ENCODE assay signal across 2 cellular contexts in the genomic region with DNA sequence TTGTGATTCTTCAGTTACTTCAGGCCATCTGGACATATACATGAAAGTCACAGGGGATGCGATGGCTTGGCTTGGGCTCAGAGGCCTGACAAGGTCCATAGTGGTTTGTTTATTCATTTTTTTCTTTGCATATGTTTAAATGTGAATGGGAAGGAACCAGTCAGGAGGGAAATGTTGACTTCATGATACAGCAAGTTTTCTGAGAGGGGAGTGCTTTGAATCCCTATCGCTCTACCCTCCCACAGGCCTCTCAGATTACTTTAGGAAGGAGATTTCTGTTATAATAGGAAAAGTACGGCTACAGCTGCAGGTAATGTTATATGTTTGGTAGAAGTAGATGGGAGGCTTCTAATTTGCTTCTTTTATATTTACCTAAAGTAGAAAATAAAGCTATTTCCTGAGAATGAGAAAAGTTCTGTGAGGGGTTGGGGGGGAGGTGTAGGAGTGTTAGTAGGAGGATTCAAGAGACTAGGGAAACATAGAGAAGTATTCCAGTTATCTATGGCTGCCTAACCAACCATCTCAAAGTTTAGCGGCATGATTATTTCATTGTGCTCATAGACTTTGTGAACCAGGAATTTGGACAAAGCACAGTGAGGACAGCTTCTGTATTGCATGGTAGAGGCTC.
TF ChIP-seq lines count a peak whose summit lies in the region.

No MANE protein-coding gene starts in this region.

TF ChIP-seq in IMR-90, 13 proteins besides CTCF, POLR2A, EP300 and RAD21:
- TF ChIP-seq, protein P1, sequence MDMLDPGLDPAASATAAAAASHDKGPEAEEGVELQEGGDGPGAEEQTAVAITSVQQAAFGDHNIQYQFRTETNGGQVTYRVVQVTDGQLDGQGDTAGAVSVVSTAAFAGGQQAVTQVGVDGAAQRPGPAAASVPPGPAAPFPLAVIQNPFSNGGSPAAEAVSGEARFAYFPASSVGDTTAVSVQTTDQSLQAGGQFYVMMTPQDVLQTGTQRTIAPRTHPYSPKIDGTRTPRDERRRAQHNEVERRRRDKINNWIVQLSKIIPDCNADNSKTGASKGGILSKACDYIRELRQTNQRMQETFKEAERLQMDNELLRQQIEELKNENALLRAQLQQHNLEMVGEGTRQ (IDR thresholded peaks at IDR 0.05; ENCODE audit: low read depth, low read length): no peak

TF ChIP-seq in WTC11, 78 proteins besides CTCF, POLR2A, EP300 and RAD21 (continued from another document):
- TF ChIP-seq OVOL2 (CRISPR knock-in tag; IDR thresholded peaks at IDR 0.05; ENCODE audit: borderline replicate concordance) (no peak), GRHL2 (CRISPR knock-in tag; IDR thresholded peaks at IDR 0.05; ENCODE audit: insufficient replicate concordance, severe bottlenecking) (no peak), JUN (CRISPR knock-in tag; IDR thresholded peaks at IDR 0.05) (no peak), ZNF263 (CRISPR knock-in tag; IDR thresholded peaks at IDR 0.05; ENCODE audit: low read depth) (no peak), ESRRA (CRISPR knock-in tag; IDR thresholded peaks at IDR 0.05; ENCODE audit: borderline replicate concordance) (no peak)
- TF ChIP-seq, protein P2, sequence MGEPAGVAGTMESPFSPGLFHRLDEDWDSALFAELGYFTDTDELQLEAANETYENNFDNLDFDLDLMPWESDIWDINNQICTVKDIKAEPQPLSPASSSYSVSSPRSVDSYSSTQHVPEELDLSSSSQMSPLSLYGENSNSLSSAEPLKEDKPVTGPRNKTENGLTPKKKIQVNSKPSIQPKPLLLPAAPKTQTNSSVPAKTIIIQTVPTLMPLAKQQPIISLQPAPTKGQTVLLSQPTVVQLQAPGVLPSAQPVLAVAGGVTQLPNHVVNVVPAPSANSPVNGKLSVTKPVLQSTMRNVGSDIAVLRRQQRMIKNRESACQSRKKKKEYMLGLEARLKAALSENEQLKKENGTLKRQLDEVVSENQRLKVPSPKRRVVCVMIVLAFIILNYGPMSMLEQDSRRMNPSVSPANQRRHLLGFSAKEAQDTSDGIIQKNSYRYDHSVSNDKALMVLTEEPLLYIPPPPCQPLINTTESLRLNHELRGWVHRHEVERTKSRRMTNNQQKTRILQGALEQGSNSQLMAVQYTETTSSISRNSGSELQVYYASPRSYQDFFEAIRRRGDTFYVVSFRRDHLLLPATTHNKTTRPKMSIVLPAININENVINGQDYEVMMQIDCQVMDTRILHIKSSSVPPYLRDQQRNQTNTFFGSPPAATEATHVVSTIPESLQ (CRISPR knock-in tag; IDR thresholded peaks at IDR 0.05): no peak
- TF ChIP-seq, protein P3, sequence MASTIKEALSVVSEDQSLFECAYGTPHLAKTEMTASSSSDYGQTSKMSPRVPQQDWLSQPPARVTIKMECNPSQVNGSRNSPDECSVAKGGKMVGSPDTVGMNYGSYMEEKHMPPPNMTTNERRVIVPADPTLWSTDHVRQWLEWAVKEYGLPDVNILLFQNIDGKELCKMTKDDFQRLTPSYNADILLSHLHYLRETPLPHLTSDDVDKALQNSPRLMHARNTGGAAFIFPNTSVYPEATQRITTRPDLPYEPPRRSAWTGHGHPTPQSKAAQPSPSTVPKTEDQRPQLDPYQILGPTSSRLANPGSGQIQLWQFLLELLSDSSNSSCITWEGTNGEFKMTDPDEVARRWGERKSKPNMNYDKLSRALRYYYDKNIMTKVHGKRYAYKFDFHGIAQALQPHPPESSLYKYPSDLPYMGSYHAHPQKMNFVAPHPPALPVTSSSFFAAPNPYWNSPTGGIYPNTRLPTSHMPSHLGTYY (CRISPR knock-in tag; IDR thresholded peaks at IDR 0.05): no peak
- TF ChIP-seq, protein P4, sequence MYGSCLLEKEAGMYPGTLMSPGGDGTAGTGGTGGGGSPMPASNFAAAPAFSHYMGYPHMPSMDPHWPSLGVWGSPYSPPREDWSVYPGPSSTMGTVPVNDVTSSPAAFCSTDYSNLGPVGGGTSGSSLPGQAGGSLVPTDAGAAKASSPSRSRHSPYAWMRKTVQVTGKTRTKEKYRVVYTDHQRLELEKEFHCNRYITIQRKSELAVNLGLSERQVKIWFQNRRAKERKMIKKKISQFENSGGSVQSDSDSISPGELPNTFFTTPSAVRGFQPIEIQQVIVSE (CRISPR knock-in tag; IDR thresholded peaks at IDR 0.05; ENCODE audit: borderline replicate concordance): no peak
- TF ChIP-seq, protein P5, sequence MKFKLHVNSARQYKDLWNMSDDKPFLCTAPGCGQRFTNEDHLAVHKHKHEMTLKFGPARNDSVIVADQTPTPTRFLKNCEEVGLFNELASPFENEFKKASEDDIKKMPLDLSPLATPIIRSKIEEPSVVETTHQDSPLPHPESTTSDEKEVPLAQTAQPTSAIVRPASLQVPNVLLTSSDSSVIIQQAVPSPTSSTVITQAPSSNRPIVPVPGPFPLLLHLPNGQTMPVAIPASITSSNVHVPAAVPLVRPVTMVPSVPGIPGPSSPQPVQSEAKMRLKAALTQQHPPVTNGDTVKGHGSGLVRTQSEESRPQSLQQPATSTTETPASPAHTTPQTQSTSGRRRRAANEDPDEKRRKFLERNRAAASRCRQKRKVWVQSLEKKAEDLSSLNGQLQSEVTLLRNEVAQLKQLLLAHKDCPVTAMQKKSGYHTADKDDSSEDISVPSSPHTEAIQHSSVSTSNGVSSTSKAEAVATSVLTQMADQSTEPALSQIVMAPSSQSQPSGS (CRISPR knock-in tag; IDR thresholded peaks at IDR 0.05; ENCODE audit: borderline replicate concordance, low read depth): no peak
TF ChIP-seq in WTC11: peak in this region for 0.
